ENCODE assay signal across 1 cellular context in the genomic region with DNA sequence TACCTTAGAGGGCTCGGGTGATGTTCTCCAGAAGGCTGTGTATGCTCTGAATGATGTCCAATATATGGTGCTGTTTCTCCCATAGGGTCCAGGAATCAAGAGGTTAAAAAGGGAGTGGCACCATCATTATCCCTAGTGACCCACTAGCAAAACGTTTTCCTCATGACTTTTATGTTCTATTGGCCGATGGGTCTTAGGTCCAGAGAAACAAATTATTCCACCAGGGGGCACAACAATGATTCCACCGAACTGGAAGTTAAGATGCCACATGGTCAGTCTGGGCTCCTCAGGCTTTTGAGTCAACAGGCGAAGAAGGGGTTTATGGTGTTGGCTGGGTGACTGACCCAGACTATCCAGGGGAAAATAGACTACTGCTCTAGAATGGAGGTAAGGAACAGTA.
TF ChIP-seq lines count a peak whose summit lies in the region.

No MANE protein-coding gene starts in this region.

TF ChIP-seq in H1, 55 proteins besides CTCF, POLR2A, EP300 and RAD21 (continued from another document):
- TF ChIP-seq ZNF274 (IDR thresholded peaks at IDR 0.05; ENCODE audit: borderline replicate concordance, extremely low read depth, low read length), result no peak
